Comparison of ENCODE assay signal across 26 cellular contexts in genomic region chr11:93564895-93565294, GRCh38.
"Had no signal": no experiment of that assay in that cellular context is flagged by ENCODE, and none has a peak within 500 bp of the region (broad histone marks: within the 10 kb centered on the region; RNA-seq: fewer than 3 reads in every experiment).

No MANE protein-coding gene starts in this region.

- H3K9me3 ChIP-seq: SJCRH30 had no signal

- H3K36me3 ChIP-seq: Peyer's patch, SJCRH30 had no signal

- H3K27ac ChIP-seq: KMS-11, Peyer's patch, RWPE1, SJCRH30 had no signal

- H3K36me3 Mint-ChIP-seq: activated CD4-positive, alpha-beta memory T cell treated with anti-CD3 and anti-CD28 coated beads for 36 hours; activated naive CD4-positive, alpha-beta T cell treated with anti-CD3 and anti-CD28 coated beads, Interleukin-2, amount 50 U/mL, for 72 hours; brain had no signal

- H3K9me3 Mint-ChIP-seq: activated CD4-positive, alpha-beta memory T cell treated with anti-CD3 and anti-CD28 coated beads for 36 hours; activated CD4-positive, alpha-beta T cell treated with anti-CD3 and anti-CD28 coated beads, Interleukin-2, amount 10 ng/mL, durations not matched to agents 7 days and 5 days; activated naive CD4-positive, alpha-beta T cell treated with anti-CD3 and anti-CD28 coated beads, Interleukin-2, amount 50 U/mL, for 72 hours; activated naive CD8-positive, alpha-beta T cell treated with anti-CD3 and anti-CD28 coated beads, Interleukin-2, amount 50 U/mL, for 24 hours; activated T-cell treated with anti-CD3 and anti-CD28 coated beads, Interleukin-2, amount 50 U/mL, for 4 hours; brain; central memory CD8-positive, alpha-beta T cell had no signal

- H3K27me3 Mint-ChIP-seq: activated CD4-positive, alpha-beta memory T cell treated with anti-CD3 and anti-CD28 coated beads for 36 hours; activated naive CD8-positive, alpha-beta T cell treated with anti-CD3 and anti-CD28 coated beads, Interleukin-2, amount 50 U/mL, for 24 hours had no signal

- ATAC-seq: activated naive CD4-positive, alpha-beta T cell treated with anti-CD3 and anti-CD28 coated beads, Interleukin-2, amount 50 U/mL, for 72 hours; activated naive CD8-positive, alpha-beta T cell treated with anti-CD3 and anti-CD28 coated beads, Interleukin-2, amount 50 U/mL, for 24 hours; activated T-cell treated with anti-CD3 and anti-CD28 coated beads, Interleukin-2, amount 50 U/mL, for 4 hours had no signal

- H3K27ac Mint-ChIP-seq: activated CD4-positive, alpha-beta memory T cell treated with anti-CD3 and anti-CD28 coated beads for 36 hours; activated CD4-positive, alpha-beta T cell treated with anti-CD3 and anti-CD28 coated beads, Interleukin-2, amount 10 ng/mL, durations not matched to agents 7 days and 5 days; activated naive CD4-positive, alpha-beta T cell treated with anti-CD3 and anti-CD28 coated beads, Interleukin-2, amount 50 U/mL, for 72 hours; activated naive CD8-positive, alpha-beta T cell treated with anti-CD3 and anti-CD28 coated beads, Interleukin-2, amount 50 U/mL, for 24 hours; brain had no signal

- H3K4me1 ChIP-seq: SJCRH30 had no signal

- H3K4me1 Mint-ChIP-seq: activated CD4-positive, alpha-beta T cell treated with anti-CD3 and anti-CD28 coated beads, Interleukin-2, amount 10 ng/mL, durations not matched to agents 7 days and 5 days; activated naive CD8-positive, alpha-beta T cell treated with anti-CD3 and anti-CD28 coated beads, Interleukin-2, amount 50 U/mL, for 24 hours; brain; central memory CD8-positive, alpha-beta T cell had no signal

- DNase-seq: activated CD4-positive, alpha-beta memory T cell treated with anti-CD3 and anti-CD28 coated beads for 36 hours; activated CD4-positive, alpha-beta T cell treated with anti-CD3 and anti-CD28 coated beads, Interleukin-2, amount 10 ng/mL, durations not matched to agents 7 days and 5 days; activated CD4-positive, CD25-positive, alpha-beta regulatory T cell; activated CD8-positive, alpha-beta memory T cell treated with anti-CD3 and anti-CD28 coated beads for 24 hours; activated effector memory CD4-positive, alpha-beta T cell treated with anti-CD3 and anti-CD28 coated beads, Interleukin-2, amount 50 U/mL, for 16 hours; activated naive CD4-positive, alpha-beta T cell treated with Interleukin-2 at 50 U/mL for 16 hours; activated naive CD8-positive, alpha-beta T cell treated with anti-CD3 and anti-CD28 coated beads, Interleukin-2, amount 50 U/mL, for 24 hours; activated T-cell treated with anti-CD3 and anti-CD28 coated beads, Interleukin-2, amount 50 U/mL, for 4 hours; amygdala; NCI-H1092; NCI-H1417; NCI-H1930; NCI-H2107; NCI-H524 treated with DMSO at 0.1 percent for 48 hours; NCI-H774; NK-92 treated with Interleukin-12 subunit alpha and Interleukin-12 subunit beta, amount 100 ng/mL, for 24 hours; Peyer's patch; Right ventricle myocardium superior; SJCRH30; T-helper 2 cell; T1000 had no signal

- H3K4me3 Mint-ChIP-seq: activated CD4-positive, alpha-beta memory T cell treated with anti-CD3 and anti-CD28 coated beads for 36 hours; activated CD4-positive, alpha-beta T cell treated with anti-CD3 and anti-CD28 coated beads, Interleukin-2, amount 10 ng/mL, durations not matched to agents 7 days and 5 days; activated naive CD8-positive, alpha-beta T cell treated with anti-CD3 and anti-CD28 coated beads, Interleukin-2, amount 50 U/mL, for 24 hours; activated T-cell treated with anti-CD3 and anti-CD28 coated beads, Interleukin-2, amount 50 U/mL, for 4 hours; brain; central memory CD8-positive, alpha-beta T cell had no signal

- H3K27me3 ChIP-seq: Peyer's patch, SJCRH30 had no signal

- H3K4me3 ChIP-seq: Peyer's patch, SJCRH30 had no signal
